ENCODE assay signal across 1 cellular context in genomic region chr12:121796855-121797751, GRCh38.
TF ChIP-seq lines count a peak whose summit lies in the region.

No MANE protein-coding gene starts in this region.

TF ChIP-seq in HepG2, 621 proteins besides CTCF, POLR2A, EP300 and RAD21 (continued from another document and continues in another):
- TF ChIP-seq ZBTB40 (IDR thresholded peaks at IDR 0.05): no peak
- TF ChIP-seq ZBTB40 (CRISPR knock-in tag; IDR thresholded peaks at IDR 0.05): no peak; the same call in 1 of the 2 replicates
- no peak for TF ChIP-seq SMARCE1 (IDR thresholded peaks at IDR 0.05; ENCODE audit: borderline replicate concordance)
- TF ChIP-seq FLYWCH1 (CRISPR knock-in tag; IDR thresholded peaks at IDR 0.05): no peak; the same call in 1 of the 2 replicates
- TF ChIP-seq RORA (CRISPR knock-in tag; IDR thresholded peaks at IDR 0.05): no peak
- TF ChIP-seq CBX1 (IDR thresholded peaks at IDR 0.05; ENCODE audit: low read depth): no peak
- peak; percentile 23; the same call in 1 of the 2 replicates for TF ChIP-seq STAG1 (CRISPR knock-in tag; IDR thresholded peaks at IDR 0.05)
- TF ChIP-seq SMYD3 (CRISPR knock-in tag; IDR thresholded peaks at IDR 0.05): no peak
- peak; percentile 79 for TF ChIP-seq PHF21A (CRISPR knock-in tag; IDR thresholded peaks at IDR 0.05)
- peak; percentile 45; the same call in 1 of the 2 replicates for TF ChIP-seq FOXO1 (CRISPR knock-in tag; IDR thresholded peaks at IDR 0.05)
- no peak; the same call in 1 of the 2 replicates for TF ChIP-seq ZNF143 (CRISPR knock-in tag; IDR thresholded peaks at IDR 0.05)
- no peak for TF ChIP-seq CHD2 (IDR thresholded peaks at IDR 0.05; ENCODE audit: low read depth, low read length)
- TF ChIP-seq CCDC6 (CRISPR knock-in tag; IDR thresholded peaks at IDR 0.05): no peak; the same call in 1 of the 2 replicates
- no peak for TF ChIP-seq ZNF282 (IDR thresholded peaks at IDR 0.05; ENCODE audit: partially characterized antibody)
- no peak for TF ChIP-seq RNF2 (conservative IDR thresholded peaks at IDR 0.05; ENCODE audit: low read depth)
- no peak for TF ChIP-seq ZNF512B (CRISPR knock-in tag; IDR thresholded peaks at IDR 0.05; ENCODE audit: borderline replicate concordance)
- peak; percentile 87 for TF ChIP-seq PHF5A (CRISPR knock-in tag; IDR thresholded peaks at IDR 0.05; ENCODE audit: low read depth, unreplicated experiment)
- TF ChIP-seq ERF (CRISPR knock-in tag; IDR thresholded peaks at IDR 0.05): peak; percentile 89
- 0 out of 2 replicates have a peak, but pooled peaks have one; percentile 72 for TF ChIP-seq ZSCAN9 (CRISPR knock-in tag; IDR thresholded peaks at IDR 0.05; ENCODE audit: borderline replicate concordance)
- TF ChIP-seq ZNF326 (CRISPR knock-in tag; IDR thresholded peaks at IDR 0.05; ENCODE audit: borderline replicate concordance): no peak
- TF ChIP-seq NFRKB (IDR thresholded peaks at IDR 0.05): no peak
- TF ChIP-seq ZBTB38 (CRISPR knock-in tag; IDR thresholded peaks at IDR 0.05): no peak; the same call in none of the 2 replicates
- no peak for TF ChIP-seq NFE2L1 (CRISPR knock-in tag; IDR thresholded peaks at IDR 0.05; ENCODE audit: borderline replicate concordance)
- TF ChIP-seq ASH2L (IDR thresholded peaks at IDR 0.05; ENCODE audit: insufficient read length, low read depth, low read length): no peak
- no peak for TF ChIP-seq ATF1 (CRISPR knock-in tag; IDR thresholded peaks at IDR 0.05)
- TF ChIP-seq ZNF605 (CRISPR knock-in tag; IDR thresholded peaks at IDR 0.05): peak; percentile 48; the same call in 1 of the 2 replicates
- no peak for TF ChIP-seq JUNB (CRISPR knock-in tag; IDR thresholded peaks at IDR 0.05; ENCODE audit: borderline replicate concordance)
- TF ChIP-seq ZNF850 (CRISPR knock-in tag; conservative IDR thresholded peaks at IDR 0.05): no peak
- peak; percentile 57; the same call in 1 of the 2 replicates for TF ChIP-seq ZNF430 (CRISPR knock-in tag; IDR thresholded peaks at IDR 0.05)
- TF ChIP-seq ZNF296 (CRISPR knock-in tag; conservative IDR thresholded peaks at IDR 0.05): no peak; the same call in 1 of the 2 replicates
- TF ChIP-seq POGK (CRISPR knock-in tag; conservative IDR thresholded peaks at IDR 0.05): peak; percentile 31; the same call in 1 of the 2 replicates
- TF ChIP-seq TCF12 (IDR thresholded peaks at IDR 0.05): no peak
- peak; percentile 60; the same call in 1 of the 2 replicates for TF ChIP-seq TCF12 (CRISPR knock-in tag; IDR thresholded peaks at IDR 0.05)
- no peak for TF ChIP-seq ZNF883 (CRISPR knock-in tag; IDR thresholded peaks at IDR 0.05; ENCODE audit: not compliant biosample characterization)
- TF ChIP-seq ZNF30 (CRISPR knock-in tag; IDR thresholded peaks at IDR 0.05): no peak
- peak; percentile 48; the same call in 1 of the 2 replicates for TF ChIP-seq RFX1 (IDR thresholded peaks at IDR 0.05)
- no peak for TF ChIP-seq ZNF761 (CRISPR knock-in tag; conservative IDR thresholded peaks at IDR 0.05)
- TF ChIP-seq ZBTB37 (CRISPR knock-in tag; IDR thresholded peaks at IDR 0.05): no peak
- peak; percentile 79 for TF ChIP-seq YY1 (IDR thresholded peaks at IDR 0.05; ENCODE audit: insufficient read depth, insufficient replicate concordance, low read depth, low read length)
- TF ChIP-seq TOPORS (CRISPR knock-in tag; IDR thresholded peaks at IDR 0.05): no peak; the same call in 1 of the 2 replicates
- TF ChIP-seq ETS1 (CRISPR knock-in tag; IDR thresholded peaks at IDR 0.05): no peak
- TF ChIP-seq SAFB2 (CRISPR knock-in tag; IDR thresholded peaks at IDR 0.05; ENCODE audit: borderline replicate concordance, low read depth): no peak
- TF ChIP-seq BRF2 (CRISPR knock-in tag; IDR thresholded peaks at IDR 0.05): peak; percentile 62; the same call in 1 of the 2 replicates
- TF ChIP-seq IKZF4 (CRISPR knock-in tag; IDR thresholded peaks at IDR 0.05; ENCODE audit: borderline replicate concordance, low read depth, not compliant biosample characterization): no peak
- no peak for TF ChIP-seq CAMTA2 (CRISPR knock-in tag; IDR thresholded peaks at IDR 0.05; ENCODE audit: borderline replicate concordance)
- peak; percentile 61; the same call in 1 of the 2 replicates for TF ChIP-seq KLF12 (CRISPR knock-in tag; IDR thresholded peaks at IDR 0.05; ENCODE audit: borderline replicate concordance)
- peak; percentile 56 to 84; a peak in 3 of 4 replicates for TF ChIP-seq NR2F1 (CRISPR knock-in tag; IDR thresholded peaks at IDR 0.05)
- TF ChIP-seq MIER2 (CRISPR knock-in tag; IDR thresholded peaks at IDR 0.05): peak; percentile 35; the same call in 1 of the 2 replicates
- TF ChIP-seq RARG (CRISPR knock-in tag; IDR thresholded peaks at IDR 0.05; ENCODE audit: low read depth): no peak
- peak; percentile 74 for TF ChIP-seq NR2F6 (IDR thresholded peaks at IDR 0.05)
- peak; percentile 95 for TF ChIP-seq NR2F6 (CRISPR knock-in tag; IDR thresholded peaks at IDR 0.05)
- TF ChIP-seq ZNF678 (CRISPR knock-in tag; IDR thresholded peaks at IDR 0.05): no peak
- no peak for TF ChIP-seq EHMT2 (IDR thresholded peaks at IDR 0.05; ENCODE audit: borderline replicate concordance, low read depth, low read length)
- TF ChIP-seq TGIF2 (CRISPR knock-in tag; IDR thresholded peaks at IDR 0.05): 0 out of 2 replicates have a peak, but pooled peaks have one; percentile 50
- TF ChIP-seq MLX (CRISPR knock-in tag; IDR thresholded peaks at IDR 0.05): no peak; the same call in 1 of the 2 replicates
